20 cellular contexts compared by ENCODE assay signal in the genomic region with DNA sequence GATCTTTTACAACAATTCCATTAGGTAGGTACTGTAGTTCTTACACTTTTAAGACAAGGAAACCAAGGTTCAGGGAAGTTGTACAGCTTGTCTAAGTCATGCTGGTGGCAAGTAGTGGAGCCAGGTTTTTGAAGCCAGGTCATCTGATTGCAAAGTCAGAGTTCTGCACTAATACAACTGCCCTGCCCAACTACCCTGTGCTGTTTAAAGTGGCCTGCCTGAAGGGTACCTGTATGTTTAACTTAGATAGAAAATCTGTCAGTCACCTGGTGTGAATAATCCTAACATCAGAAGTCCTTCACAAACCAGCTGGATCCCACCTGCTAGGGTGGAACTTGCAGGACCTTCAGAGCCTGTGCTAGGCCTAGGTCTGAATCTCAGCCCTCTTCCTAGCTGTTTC. TPM values are rescaled to one million over a fixed set of nuclear protein-coding genes. Genes with fewer than 3 reads are reported as not detected.
A peak's percentile ranks its signal among the peaks of the same experiment; 100 is the strongest.
DNase-seq lines count a peak whose midpoint lies in the region; ATAC-seq and TF ChIP-seq lines count a peak whose summit lies in the region.
"Had no signal": no experiment of that assay in that cellular context is flagged by ENCODE, and none has a peak within 500 bp of the region (broad histone marks: within the 10 kb centered on the region; RNA-seq: fewer than 3 reads in every experiment).

No MANE protein-coding gene starts in this region.

- TF ChIP-seq CTCF in sigmoid colon (IDR thresholded peaks at IDR 0.05) = no peak
- no peak for TF ChIP-seq CTCF in PC-3 (conservative IDR thresholded peaks at IDR 0.05; ENCODE audit: low read depth, low read length)

- no peak overlapping the region for H3K9ac ChIP-seq in Karpas-422 (ENCODE audit: low read length)
- no peak overlapping the region for H3K9ac ChIP-seq in PC-3 (ENCODE audit: low read length)
- H3K9ac ChIP-seq: BLaER1, GM23248 had no signal

- H3K9me2 ChIP-seq in Karpas-422 (replicated peaks; ENCODE audit: insufficient read depth, low read length) (no peaks in the 10 kb centered on the region), PC-3 (replicated peaks; ENCODE audit: low read length) (no peaks in the 10 kb centered on the region)

- peaks cover 3% of the 10 kb centered on the region for H3K36me3 Mint-ChIP-seq in T-cell

- no peaks in the 10 kb centered on the region for H3K36me3 ChIP-seq in Karpas-422 (ENCODE audit: insufficient read depth, low read length)
- H3K36me3 ChIP-seq in sigmoid colon = peaks cover 0 to 4% (median under 1%) of the 10 kb centered on the region in 4 donors
- H3K36me3 ChIP-seq in PC-3 (ENCODE audit: low read depth, low read length) = no peaks in the 10 kb centered on the region
- H3K36me3 ChIP-seq: HAP-1 had no signal

- H3K4me1 ChIP-seq in Karpas-422 (ENCODE audit: low read length) = peaks cover 38% of the 10 kb centered on the region
- no peaks in the 10 kb centered on the region for H3K4me1 ChIP-seq in sigmoid colon
- H3K4me1 ChIP-seq in PC-3 (ENCODE audit: insufficient read depth, low read length) = no peaks in the 10 kb centered on the region
- H3K4me1 ChIP-seq: HAP-1 had no signal

- H3K27me3 ChIP-seq in Karpas-422 (ENCODE audit: low read length) (no peaks in the 10 kb centered on the region), sigmoid colon (no peaks in the 10 kb centered on the region), PC-3 (ENCODE audit: low read length) (no peaks in the 10 kb centered on the region)
- H3K27me3 ChIP-seq: BLaER1 had no signal

- no peak overlapping the region for H3K4me3 ChIP-seq in Karpas-422 (ENCODE audit: low read length)
- no peak overlapping the region for H3K4me3 ChIP-seq in sigmoid colon
- no peak overlapping the region for H3K4me3 ChIP-seq in PC-3 (ENCODE audit: low read length)
- H3K4me3 ChIP-seq: BLaER1, GM12878, GM23248, HAP-1 had no signal

- no peak overlapping the region for H3K27ac Mint-ChIP-seq in T-cell
- H3K27ac Mint-ChIP-seq: CD14-positive monocyte; CD4-positive, alpha-beta memory T cell; HFFc6 had no signal

- no peak overlapping the region for H3K4me3 Mint-ChIP-seq in T-cell
- H3K4me3 Mint-ChIP-seq: CD14-positive monocyte; CD4-positive, alpha-beta memory T cell; HFFc6 had no signal

- TF ChIP-seq EP300 in sigmoid colon (IDR thresholded peaks at IDR 0.05) = no peak

- DNase-seq in DMS53 (lab: John Stamatoyannopoulos, UW) = peak; percentile 59
- DNase-seq in Karpas-422 = no peak
- no peak for DNase-seq in left colon
- peak; percentile 20 for DNase-seq in sigmoid colon
- DNase-seq in activated CD4-positive, alpha-beta T cell treated with anti-CD3 and anti-CD28 coated beads for 4 hours = no peak
- no peak for DNase-seq in T-cell
- DNase-seq in PC-3 = no peak
- DNase-seq: 8988T; CD4-positive, alpha-beta memory T cell; DMS153; DND-41; EL; GM23248; HFFc6 had no signal

- peak overlapping the region; percentile 26; the same call in 1 of the 2 replicates for H3K27ac ChIP-seq in Karpas-422 (ENCODE audit: low read length)
- no peak overlapping the region for H3K27ac ChIP-seq in sigmoid colon
- no peak overlapping the region for H3K27ac ChIP-seq in PC-3 (ENCODE audit: low read length)
- H3K27ac ChIP-seq: BLaER1, GM23248, HL-60 had no signal

- H3K9me3 ChIP-seq in Karpas-422 (ENCODE audit: low read length) = no peaks in the 10 kb centered on the region
- no peaks in the 10 kb centered on the region for H3K9me3 ChIP-seq in sigmoid colon
- no peaks in the 10 kb centered on the region for H3K9me3 ChIP-seq in PC-3 (ENCODE audit: low read length)
- H3K9me3 ChIP-seq: BLaER1, HAP-1 had no signal

- no peak for TF ChIP-seq POLR2A in sigmoid colon (IDR thresholded peaks at IDR 0.05)

- no peaks in the 10 kb centered on the region for H3K27me3 Mint-ChIP-seq in T-cell
- H3K27me3 Mint-ChIP-seq: CD4-positive, alpha-beta memory T cell had no signal

- H3K4me2 ChIP-seq in Karpas-422 (ENCODE audit: low read depth, low read length, poor library complexity, severe bottlenecking) (no peak overlapping the region), PC-3 (ENCODE audit: low read length) (no peak overlapping the region)
- H3K4me2 ChIP-seq: BLaER1 had no signal

- ATAC-seq in left colon (peak; percentile 70), GM18520 (IDR thresholded peaks at IDR 0.05; ENCODE audit: unreplicated experiment) (no peak), T-cell (replicated peaks in 1 of 4) (no peak), PC-3 (no peak)
- ATAC-seq: GM12878 had no signal

- H3F3A ChIP-seq in PC-3 (ENCODE audit: low read length, unreplicated experiment) = no peaks in the 10 kb centered on the region

- no peaks in the 10 kb centered on the region for H3K4me1 Mint-ChIP-seq in T-cell
- H3K4me1 Mint-ChIP-seq: CD14-positive monocyte; CD4-positive, alpha-beta memory T cell had no signal

- H3K79me2 ChIP-seq in Karpas-422 (ENCODE audit: low read length) (no peaks in the 10 kb centered on the region), PC-3 (ENCODE audit: low read length) (no peaks in the 10 kb centered on the region)

- intact Hi-C loops in left colon (cut with DNase I, micrococcal nuclease) (no loop called here), sigmoid colon (cut with DNase I) (no loop called here), PC-3 (cut with micrococcal nuclease) (no loop called here)

- CTCF ChIA-PET in T-cell (lab: Charles Lee) (no interaction called here), PC-3 (lab: Charles Lee) (no interaction called here)

- H2AFZ ChIP-seq in Karpas-422 (ENCODE audit: low read length) = no peak overlapping the region
- no peak overlapping the region for H2AFZ ChIP-seq in PC-3 (ENCODE audit: low read length)
- H2AFZ ChIP-seq: GM23248 had no signal

- POLR2A ChIA-PET in T-cell (lab: Charles Lee) = no interaction called here
- POLR2A ChIA-PET in PC-3 (lab: Charles Lee; ENCODE audit: unreplicated experiment) = no interaction called here

- BruUV-seq in PC-3 (replicated peaks; lab: Mats Ljungman, UMichigan) = no TSS peak

- H3K9me3 Mint-ChIP-seq in T-cell = no peaks in the 10 kb centered on the region
- H3K9me3 Mint-ChIP-seq: CD14-positive monocyte; CD4-positive, alpha-beta memory T cell; HFFc6 had no signal

- no peaks in the 10 kb centered on the region for H4K20me1 ChIP-seq in Karpas-422 (ENCODE audit: insufficient read depth, low read depth, low read length)
- no peaks in the 10 kb centered on the region for H4K20me1 ChIP-seq in PC-3 (ENCODE audit: low read length)

RNA-seq across cellular contexts. Expression of gene ARFGAP2, which starts 44.2 kb away (rescaled TPM):
- 68.6 and 139 TPM in 2 replicates for total RNA-seq in Karpas-422 (2014; rRNA removed; shearing (Covaris generic); ENCODE audit: low replicate concordance)
- total RNA-seq in left colon (10 to 100 TPM; 81.5 to 85.4 TPM), sigmoid colon (100 to 1,000 TPM in 3 of 4 donors, 10 to 100 TPM in 1; 85.0 to 185 (median 123) TPM), T-cell (100 to 1,000 TPM; 145 to 188 (median 160) TPM), PC-3 (2014; rRNA removed) (97.5 and 125 TPM in 2 replicates)
- 10 to 100 TPM; 46.8 to 81.1 (median 50.2) TPM for polyA plus RNA-seq in sigmoid colon

RNA-seq across cellular contexts. Expression of gene PACSIN3, which starts 53.7 kb away (rescaled TPM):
- total RNA-seq in Karpas-422 (2014; rRNA removed; shearing (Covaris generic); ENCODE audit: low replicate concordance) = 1.1 and 5.9 TPM in 2 replicates
- total RNA-seq in left colon = 1 to 10 TPM; 2.2 to 7.1 TPM
- total RNA-seq in sigmoid colon = 10 to 100 TPM; 56.0 to 78.3 (median 73.5) TPM
- 1 to 10 TPM; 1.2 to 7.0 (median 4.8) TPM for polyA plus RNA-seq in sigmoid colon
- 1 to 10 TPM in 3 of 5 donors, under 1 TPM in 1, not detected in 1; 0.49 to 1.9 (median 1.4) TPM for total RNA-seq in T-cell
- 83.9 and 129 TPM in 2 replicates for total RNA-seq in PC-3 (2014; rRNA removed)
- polyA plus RNA-seq: CD14-positive monocyte had no signal

Comparison
In these comparisons a context has a peak if more than half of its experiments do, and no peak if none do; other contexts are left out.
1. DNase-seq: peak in DMS53 (single experiment) and sigmoid colon (single experiment); none in Karpas-422 (single experiment), left colon (0 of 2), activated CD4-positive, alpha-beta T cell treated with anti-CD3 and anti-CD28 coated beads for 4 hours (0 of 2), T-cell (0 of 34) and PC-3 (single experiment).